In the genomic region with DNA sequence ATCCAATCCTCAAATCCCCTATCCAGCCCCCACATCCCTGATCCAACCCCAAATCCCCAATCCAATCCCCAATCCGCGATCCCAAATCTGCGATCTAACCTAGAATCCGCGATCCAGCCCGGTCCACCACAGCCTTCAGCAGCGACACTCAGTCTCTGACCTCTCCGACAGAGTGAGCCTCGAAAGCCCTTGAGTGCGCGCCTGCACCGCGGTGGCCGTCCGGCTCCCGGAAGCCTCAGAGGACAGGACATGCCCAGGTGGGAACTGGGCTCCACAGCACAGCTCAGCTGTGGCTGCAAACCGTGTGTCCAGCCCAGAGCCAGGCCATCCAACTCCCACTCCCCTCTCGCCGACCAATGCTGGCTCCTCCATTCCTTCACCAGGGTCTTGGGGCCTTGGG, we compare ENCODE assay signal across 16 cellular contexts. TPM values are rescaled to one million over a fixed set of nuclear protein-coding genes. Genes with fewer than 3 reads are reported as not detected.
DNase-seq lines count a peak whose midpoint lies in the region; ATAC-seq and TF ChIP-seq lines count a peak whose summit lies in the region.
"Had no signal": no experiment of that assay in that cellular context is flagged by ENCODE, and none has a peak within 500 bp of the region (broad histone marks: within the 10 kb centered on the region; RNA-seq: fewer than 3 reads in every experiment).

No MANE protein-coding gene starts in this region.

- H4K8ac ChIP-seq in neuronal stem cell (ENCODE audit: low read depth, low read length) = no peak overlapping the region

- H3K9ac ChIP-seq in neuronal stem cell (ENCODE audit: low read depth, low read length, poor library complexity) = no peak overlapping the region
- H3K9ac ChIP-seq: BLaER1 treated with 17β-estradiol and CSF1 and Interleukin-3, amounts not matched to agents 10 nM and 100 nM had no signal

- intact Hi-C loops in left ventricle myocardium superior (cut with micrococcal nuclease) = no loop called here

- 100% methylated on average over 2 of the region's 19 CpGs; no CpG with 5 or more reads in 1 of the 2 donors for WGBS in neuronal stem cell (ENCODE audit: extremely low coverage in 2 of 2, insufficient read length in 2 of 2, insufficient replicate concordance in 1 of 2), 2 donors

- ATAC-seq in left ventricle myocardium superior (peak; percentile 29), HG03280 (IDR thresholded peaks at IDR 0.05; ENCODE audit: unreplicated experiment) (no peak), GM18907 (IDR thresholded peaks at IDR 0.05; ENCODE audit: unreplicated experiment) (no peak)

- H4K91ac ChIP-seq in neuronal stem cell (ENCODE audit: low read depth, low read length, poor library complexity) = no peak overlapping the region

- no peak for TF ChIP-seq CTCF in right atrium auricular region (IDR thresholded peaks at IDR 0.05)

- H3K4me2 ChIP-seq in neuronal stem cell (ENCODE audit: insufficient read depth, low read length, poor library complexity, severe bottlenecking) = no peak overlapping the region
- H3K4me2 ChIP-seq: BLaER1 treated with 17β-estradiol and CSF1 and Interleukin-3, amounts not matched to agents 10 nM and 100 nM had no signal

- H3K4me1 ChIP-seq in right atrium auricular region = no peaks in the 10 kb centered on the region
- no peaks in the 10 kb centered on the region for H3K4me1 ChIP-seq in neuronal stem cell (ENCODE audit: control insufficient read depth in 2 of 2, insufficient read depth in 1 of 2, low read depth in 1 of 2, low read length in 2 of 2)
- H3K4me1 ChIP-seq: BLaER1 treated with 17β-estradiol and CSF1 and Interleukin-3, amounts not matched to agents 10 nM and 100 nM had no signal

- H3K9me3 ChIP-seq in right atrium auricular region (no peaks in the 10 kb centered on the region), neuronal stem cell (replicated peaks in 1 of 2; ENCODE audit: control insufficient read depth in 2 of 2, insufficient read depth in 1 of 2, low read depth in 1 of 2, low read length in 2 of 2) (no peaks in the 10 kb centered on the region)
- H3K9me3 ChIP-seq: BLaER1 treated with 17β-estradiol and CSF1 and Interleukin-3, amounts not matched to agents 10 nM and 100 nM had no signal

- no peak overlapping the region for H3K4ac ChIP-seq in neuronal stem cell (ENCODE audit: low read length)

- H3K18ac ChIP-seq in neuronal stem cell (ENCODE audit: low read length) = peak overlapping the region; percentile 48

- peak overlapping the region; percentile 24 for H2BK5ac ChIP-seq in neuronal stem cell (ENCODE audit: low read length)

- H3K27ac ChIP-seq in right atrium auricular region (no peak overlapping the region), neuronal stem cell (replicated peaks; ENCODE audit: low read length) (no peak overlapping the region)
- H3K27ac ChIP-seq: BLaER1 treated with 17β-estradiol and CSF1 and Interleukin-3, amounts not matched to agents 10 nM and 100 nM; HL-60 had no signal

- H3K4me3 ChIP-seq in right atrium auricular region (no peak overlapping the region), neuronal stem cell (ENCODE audit: low read length in 2 of 2) (no peak overlapping the region)
- H3K4me3 ChIP-seq: BLaER1 treated with 17β-estradiol and CSF1 and Interleukin-3, amounts not matched to agents 10 nM and 100 nM had no signal

- H2BK120ac ChIP-seq in neuronal stem cell (ENCODE audit: low read depth, low read length) = peak overlapping the region; percentile 31

- H2BK15ac ChIP-seq in neuronal stem cell (ENCODE audit: low read length) = no peak overlapping the region

- no peak for DNase-seq in left ventricle myocardium superior
- no peak for DNase-seq in right atrium auricular region (ENCODE audit: low spot score)
- peak; percentile 39 for DNase-seq in left kidney (ENCODE audit: low read depth, low spot score)
- DNase-seq in neuronal stem cell (ENCODE audit: low spot score) = no peak
- DNase-seq in HK-2 (ENCODE audit: unreplicated experiment) = no peak
- DNase-seq: ACHN; CD4-positive, CD25-positive, alpha-beta regulatory T cell; GOT3; HCEC 1CT; HFFc6 had no signal

- H3K79me1 ChIP-seq in neuronal stem cell (ENCODE audit: low read depth, low read length) = peaks cover 2% of the 10 kb centered on the region

- H2AK5ac ChIP-seq in neuronal stem cell (ENCODE audit: low read depth, low read length) = peak overlapping the region; percentile 84

- H2BK12ac ChIP-seq in neuronal stem cell (ENCODE audit: low read length) = peak overlapping the region; percentile 22

- H3K23ac ChIP-seq in neuronal stem cell (ENCODE audit: low read depth, low read length, poor library complexity) = no peak overlapping the region

- H3K36me3 ChIP-seq in right atrium auricular region (no peaks in the 10 kb centered on the region), neuronal stem cell (replicated peaks in 1 of 2; ENCODE audit: control insufficient read depth in 2 of 2, insufficient read depth in 2 of 2, low read length in 2 of 2) (no peaks in the 10 kb centered on the region)
- H3K36me3 ChIP-seq: BLaER1 treated with 17β-estradiol and CSF1 and Interleukin-3, amounts not matched to agents 10 nM and 100 nM had no signal

- H2AFZ ChIP-seq in neuronal stem cell (ENCODE audit: low read length) = no peak overlapping the region

- H3K27me3 ChIP-seq in right atrium auricular region = no peaks in the 10 kb centered on the region
- peaks cover 0 to 6% (median 0%) of the 10 kb centered on the region in 3 experiments for H3K27me3 ChIP-seq in neuronal stem cell (ENCODE audit: control insufficient read depth in 3 of 3, insufficient read depth in 3 of 3, low read depth in 1 of 3, low read length in 3 of 3)
- H3K27me3 ChIP-seq: BLaER1 treated with 17β-estradiol and CSF1 and Interleukin-3, amounts not matched to agents 10 nM and 100 nM had no signal

- peak overlapping the region; percentile 21 for H3K14ac ChIP-seq in neuronal stem cell (ENCODE audit: low read length)

RNA-seq across cellular contexts. Expression of gene C1QTNF9B, which starts 48.8 kb away (rescaled TPM):
- total RNA-seq in left ventricle myocardium superior (4.1 TPM), right atrium auricular region (1 to 10 TPM in 1 of 2 donors, not detected in 1; 1.5 TPM)
- 0.04 TPM for polyA plus RNA-seq in neuronal stem cell (2013, experiment 1 of 2)
- polyA plus RNA-seq in neuronal stem cell (2013, experiment 2 of 2) = 0.07 TPM
- total RNA-seq: A172; CD4-positive, CD25-positive, alpha-beta regulatory T cell; Daoy had no signal
- polyA plus RNA-seq: CD4-positive, CD25-positive, alpha-beta regulatory T cell had no signal

RNA-seq across cellular contexts. Expression of gene MIPEP, which starts 56.9 kb away (rescaled TPM):
- 48.9 TPM for total RNA-seq in left ventricle myocardium superior
- 100 to 1,000 TPM in 1 of 2 donors, 10 to 100 TPM in 1; 60.4 to 107 TPM for total RNA-seq in right atrium auricular region
- polyA plus RNA-seq in neuronal stem cell (2013, experiment 1 of 2) = 10.3 TPM
- polyA plus RNA-seq in neuronal stem cell (2013, experiment 2 of 2) = 9.3 TPM
